Comparison of ENCODE assay signal across 22 cellular contexts in genomic region chr3:96960661-96961330, GRCh38.
"Had no signal": no experiment of that assay in that cellular context is flagged by ENCODE, and none has a peak within 500 bp of the region (broad histone marks: within the 10 kb centered on the region; RNA-seq: fewer than 3 reads in every experiment).

No MANE protein-coding gene starts in this region.

- ATAC-seq: activated CD4-positive, CD25-positive, alpha-beta regulatory T cell treated with anti-CD3 and anti-CD28 coated beads, Interleukin-2, amount 50 U/mL, for 24 hours; activated CD8-positive, alpha-beta memory T cell treated with anti-CD3 and anti-CD28 coated beads, Interleukin-2, amount 10 ng/mL, durations not matched to agents 7 days and 5 days; activated CD8-positive, alpha-beta T cell treated with anti-CD3 and anti-CD28 coated beads for 36 hours; activated naive CD8-positive, alpha-beta T cell treated with anti-CD3 and anti-CD28 coated beads, Interleukin-2, amount 50 U/mL, for 24 hours; body of pancreas; effector memory CD8-positive, alpha-beta T cell; left lobe of liver; lower lobe of right lung; naive thymus-derived CD4-positive, alpha-beta T cell; right lobe of liver; stimulated activated memory B cell treated with anti-CD40 and anti-IgM and Interleukin-4, amounts not matched to agents 10 μg/mL and 1 μg/mL and 100 μg/mL, for 72 hours had no signal

- H3K27ac ChIP-seq: body of pancreas, lower lobe of right lung, right lobe of liver, stomach, transverse colon, vagina had no signal

- H3K9me3 ChIP-seq: body of pancreas, lower lobe of right lung, right lobe of liver, stomach, transverse colon, vagina had no signal

- DNase-seq: activated CD4-positive, alpha-beta T cell treated with anti-CD3 and anti-CD28 coated beads, Interleukin-2, amount 10 ng/mL, durations not matched to agents 24 days and 14 days; activated CD8-positive, alpha-beta memory T cell treated with anti-CD3 and anti-CD28 coated beads, Interleukin-2, amount 10 ng/mL, durations not matched to agents 7 days and 5 days; activated CD8-positive, alpha-beta T cell treated with anti-CD3 and anti-CD28 coated beads for 36 hours; activated effector memory CD4-positive, alpha-beta T cell treated with anti-CD3 and anti-CD28 coated beads, Interleukin-2, amount 50 U/mL, for 16 hours; activated naive CD4-positive, alpha-beta T cell treated with anti-CD3 and anti-CD28 coated beads, Interleukin-2, amount 10 ng/mL, durations not matched to agents 7 days and 5 days; activated naive CD8-positive, alpha-beta T cell treated with anti-CD3 and anti-CD28 coated beads, Interleukin-2, amount 50 U/mL, for 24 hours; activated T-cell treated with anti-CD3 and anti-CD28 coated beads for 4 hours; body of pancreas; effector memory CD8-positive, alpha-beta T cell; lower lobe of right lung; naive thymus-derived CD4-positive, alpha-beta T cell; occipital lobe; right lobe of liver; stimulated activated CD4-positive, alpha-beta T cell treated with anti-CD3 and anti-CD28 coated beads, Interleukin-15, amount 100 ng/mL, for 24 hours; stomach; T1000; transverse colon had no signal

- H3K27me3 ChIP-seq: body of pancreas, right lobe of liver, stomach, transverse colon, vagina had no signal

- H3K4me3 ChIP-seq: body of pancreas, lower lobe of right lung, right lobe of liver, skin epidermis, stomach, transverse colon, vagina had no signal

- H3K4me1 ChIP-seq: body of pancreas, lower lobe of right lung, right lobe of liver, stomach, transverse colon had no signal

- H3K36me3 ChIP-seq: lower lobe of right lung, right lobe of liver, stomach, transverse colon, vagina had no signal
